ENCODE assay signal across 16 cellular contexts in the genomic region with DNA sequence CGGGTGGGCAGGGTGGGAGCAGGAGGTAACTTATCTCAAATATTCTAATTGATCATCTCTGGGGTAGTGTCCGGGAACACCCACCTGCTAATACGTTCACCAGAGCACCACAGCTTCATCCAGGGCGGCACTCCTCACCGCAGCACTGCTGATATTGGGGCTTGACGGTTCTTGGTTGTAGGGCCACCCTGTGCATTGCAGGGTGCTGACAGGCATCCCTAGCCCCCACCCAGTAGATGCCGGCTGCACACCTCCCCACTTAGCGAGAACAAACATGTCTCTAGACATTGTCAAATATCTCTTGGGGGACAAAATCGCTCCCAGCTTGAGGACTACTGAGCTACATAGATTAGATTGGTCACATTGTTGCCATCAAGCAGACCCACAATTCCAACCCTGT.
DNase-seq lines count a peak whose midpoint lies in the region; TF ChIP-seq lines count a peak whose summit lies in the region.
"Had no signal": no experiment of that assay in that cellular context is flagged by ENCODE, and none has a peak within 500 bp of the region (broad histone marks: within the 10 kb centered on the region; RNA-seq: fewer than 3 reads in every experiment).

No MANE protein-coding gene starts in this region.

- H4K8ac ChIP-seq in trophoblast cell (ENCODE audit: low read depth, low read length) (no peak overlapping the region), mesenchymal stem cell (ENCODE audit: low read length) (no peak overlapping the region)

- no peaks in the 10 kb centered on the region for H3K79me2 ChIP-seq in OCI-LY7 (ENCODE audit: insufficient read depth, low read depth, low read length)
- no peaks in the 10 kb centered on the region for H3K79me2 ChIP-seq in trophoblast cell (ENCODE audit: control insufficient read depth, insufficient read depth, low read length, poor library complexity)

- no peaks in the 10 kb centered on the region for H4K20me1 ChIP-seq in OCI-LY7 (ENCODE audit: insufficient read depth, low read length)
- H4K20me1 ChIP-seq: BLaER1 treated with 17β-estradiol and CSF1 and Interleukin-3, amounts not matched to agents 10 nM and 100 nM had no signal

- H2AFZ ChIP-seq in OCI-LY7 (ENCODE audit: low read length): 0 out of 2 replicates have a peak overlapping the region, but pooled peaks have one; percentile 21
- H2AFZ ChIP-seq in trophoblast cell (ENCODE audit: insufficient read depth, low read length, poor library complexity): no peak overlapping the region
- no peak overlapping the region for H2AFZ ChIP-seq in mesenchymal stem cell (ENCODE audit: low read depth, low read length)

- POLR2A ChIA-PET in OCI-LY7 (lab: Charles Lee): no interaction called here

- no peak overlapping the region for H4K12ac ChIP-seq in trophoblast cell (ENCODE audit: low read depth, low read length)

- no peaks in the 10 kb centered on the region for H3K36me3 ChIP-seq in OCI-LY7 (ENCODE audit: insufficient read depth, low read length)
- no peaks in the 10 kb centered on the region for H3K36me3 ChIP-seq in trophoblast cell (ENCODE audit: control insufficient read depth in 1 of 2, insufficient read depth in 2 of 2, low read length in 2 of 2)
- no peaks in the 10 kb centered on the region for H3K36me3 ChIP-seq in sigmoid colon
- H3K36me3 ChIP-seq in mesenchymal stem cell (ENCODE audit: control insufficient read depth in 1 of 2, insufficient read depth in 2 of 2, low read depth in 1 of 2, low read length in 2 of 2): no peaks in the 10 kb centered on the region
- H3K36me3 ChIP-seq: BLaER1 treated with 17β-estradiol and CSF1 and Interleukin-3, amounts not matched to agents 10 nM and 100 nM had no signal

- H3K23ac ChIP-seq in trophoblast cell (ENCODE audit: low read length) (no peak overlapping the region), mesenchymal stem cell (ENCODE audit: low read length in 2 of 2) (no peak overlapping the region)

- H4K91ac ChIP-seq in trophoblast cell (ENCODE audit: low read depth, low read length) (no peak overlapping the region), mesenchymal stem cell (ENCODE audit: low read length) (no peak overlapping the region)

- intact Hi-C loops in OCI-LY7 (cut with micrococcal nuclease; ENCODE audit: unreplicated experiment) (loop anchor here (5.0 to 10.0 kb wide), 3 partner anchors 214 to 451 kb away; no protein-coding TSS in a partner anchor), sigmoid colon (cut with DNase I) (no loop called here)

- no peak overlapping the region for H3K4me2 ChIP-seq in OCI-LY7 (ENCODE audit: low read length)
- H3K4me2 ChIP-seq in trophoblast cell (ENCODE audit: low read length): no peak overlapping the region
- no peak overlapping the region for H3K4me2 ChIP-seq in mesenchymal stem cell (ENCODE audit: low read length, poor library complexity, severe bottlenecking)
- H3K4me2 ChIP-seq: A549; BLaER1 treated with 17β-estradiol and CSF1 and Interleukin-3, amounts not matched to agents 10 nM and 100 nM had no signal

- no CpG with 5 or more reads among the region's 9 CpGs for WGBS in trophoblast cell (ENCODE audit: extremely low coverage, insufficient coverage, insufficient read length)
- 80 to 81% methylated on average over 9 of the region's 9 CpGs for WGBS in sigmoid colon, 2 donors
- WGBS in mesenchymal stem cell: 91% methylated on average over 9 of the region's 9 CpGs

- no peak overlapping the region for H3K18ac ChIP-seq in trophoblast cell (ENCODE audit: low read length)
- H3K18ac ChIP-seq in mesenchymal stem cell (ENCODE audit: low read depth in 1 of 2, low read length in 2 of 2): no peak overlapping the region

- no TSS peak for BruUV-seq in OCI-LY7 (replicated peaks; lab: Mats Ljungman, UMichigan)

- H2BK5ac ChIP-seq in trophoblast cell (ENCODE audit: low read depth, low read length, poor library complexity) (no peak overlapping the region), mesenchymal stem cell (ENCODE audit: low read depth, low read length, poor library complexity, severe bottlenecking) (no peak overlapping the region)

- peaks cover 14% of the 10 kb centered on the region for H3K4me1 ChIP-seq in OCI-LY7 (ENCODE audit: insufficient read depth, low read length, poor library complexity, severe bottlenecking)
- peaks cover 4 to 6% of the 10 kb centered on the region in 2 experiments for H3K4me1 ChIP-seq in trophoblast cell (ENCODE audit: control insufficient read depth in 1 of 2, insufficient read depth in 2 of 2, low read length in 2 of 2)
- H3K4me1 ChIP-seq in sigmoid colon: peaks cover 0 to 39% (median 30%) of the 10 kb centered on the region in 4 donors
- H3K4me1 ChIP-seq in mesenchymal stem cell (ENCODE audit: control insufficient read depth, insufficient read depth, low read depth, low read length): peaks cover 2% of the 10 kb centered on the region
- H3K4me1 ChIP-seq: A549 had no signal

- H3K9me2 ChIP-seq in OCI-LY7 (ENCODE audit: insufficient read depth, low read length): no peaks in the 10 kb centered on the region

- DNase-seq in OCI-LY7 (ENCODE audit: low spot score) (no peak), trophoblast cell (no peak), sigmoid colon (peak; percentile 27), mesenchymal stem cell (no peak), NCI-H1092 (lab: John Stamatoyannopoulos, UW) (no peak)
- DNase-seq: AML-193; Caco-2; Calu3; CD4-positive, alpha-beta T cell; CD8-positive, alpha-beta T cell; DMS79 treated with DMSO at 0.1 percent for 48 hours; GF-D8 had no signal

- H3K27ac ChIP-seq in OCI-LY7 (ENCODE audit: low read depth, low read length, poor library complexity, severe bottlenecking): no peak overlapping the region
- no peak overlapping the region for H3K27ac ChIP-seq in trophoblast cell (ENCODE audit: low read depth, low read length)
- H3K27ac ChIP-seq in sigmoid colon: no peak overlapping the region
- no peak overlapping the region for H3K27ac ChIP-seq in mesenchymal stem cell (ENCODE audit: low read length, poor library complexity, severe bottlenecking)
- H3K27ac ChIP-seq: 22Rv1; A549; BLaER1 treated with 17β-estradiol and CSF1 and Interleukin-3, amounts not matched to agents 10 nM and 100 nM; C4-2B had no signal

- no peak overlapping the region for H3K4ac ChIP-seq in trophoblast cell (ENCODE audit: low read depth, low read length)
- no peak overlapping the region for H3K4ac ChIP-seq in mesenchymal stem cell (ENCODE audit: low read depth in 1 of 2, low read length in 2 of 2)

- H3K79me1 ChIP-seq in trophoblast cell (ENCODE audit: low read length): peaks cover 4% of the 10 kb centered on the region
- H3K79me1 ChIP-seq in mesenchymal stem cell (replicated peaks; ENCODE audit: low read length, poor library complexity, severe bottlenecking): no peaks in the 10 kb centered on the region

- H3K14ac ChIP-seq in trophoblast cell (ENCODE audit: low read length) (no peak overlapping the region), mesenchymal stem cell (ENCODE audit: low read length in 2 of 2) (no peak overlapping the region)

- H2AK5ac ChIP-seq in trophoblast cell (ENCODE audit: low read length) (peak overlapping the region; percentile 72), mesenchymal stem cell (ENCODE audit: low read length, severe bottlenecking) (no peak overlapping the region)

- TF ChIP-seq CTCF in OCI-LY7 (conservative IDR thresholded peaks at IDR 0.05; ENCODE audit: low read length) (no peak), sigmoid colon (IDR thresholded peaks at IDR 0.05) (no peak)

- H3K9me3 ChIP-seq in OCI-LY7 (ENCODE audit: low read length): no peaks in the 10 kb centered on the region
- H3K9me3 ChIP-seq in trophoblast cell (ENCODE audit: insufficient read depth, low read depth, low read length): no peaks in the 10 kb centered on the region
- H3K9me3 ChIP-seq in sigmoid colon: no peaks in the 10 kb centered on the region
- H3K9me3 ChIP-seq in mesenchymal stem cell (ENCODE audit: control insufficient read depth, low read length): no peaks in the 10 kb centered on the region
- H3K9me3 ChIP-seq: A549; BLaER1 treated with 17β-estradiol and CSF1 and Interleukin-3, amounts not matched to agents 10 nM and 100 nM; Caco-2 had no signal

- no peak overlapping the region for H2BK15ac ChIP-seq in mesenchymal stem cell (ENCODE audit: low read depth, poor library complexity, severe bottlenecking)

- H2BK12ac ChIP-seq in trophoblast cell (ENCODE audit: low read length) (no peak overlapping the region), mesenchymal stem cell (ENCODE audit: low read length in 2 of 2) (no peak overlapping the region)

- CTCF ChIA-PET in OCI-LY7 (lab: Charles Lee; ENCODE audit: unreplicated experiment): no interaction called here

- H3K27me3 ChIP-seq in trophoblast cell (ENCODE audit: insufficient read depth, low read length): no peaks in the 10 kb centered on the region
- H3K27me3 ChIP-seq in sigmoid colon: no peaks in the 10 kb centered on the region
- H3K27me3 ChIP-seq in mesenchymal stem cell (ENCODE audit: control insufficient read depth in 1 of 2, insufficient read depth in 1 of 2, low read length in 2 of 2): no peaks in the 10 kb centered on the region
- H3K27me3 ChIP-seq: BLaER1 treated with 17β-estradiol and CSF1 and Interleukin-3, amounts not matched to agents 10 nM and 100 nM had no signal

- no peak overlapping the region for H3K4me3 ChIP-seq in OCI-LY7 (ENCODE audit: low read depth, low read length, poor library complexity, severe bottlenecking)
- no peak overlapping the region for H3K4me3 ChIP-seq in trophoblast cell (ENCODE audit: low read depth, low read length)
- no peak overlapping the region for H3K4me3 ChIP-seq in sigmoid colon
- no peak overlapping the region for H3K4me3 ChIP-seq in mesenchymal stem cell (ENCODE audit: insufficient read depth in 1 of 2, low read depth in 1 of 2, low read length in 2 of 2)
- H3K4me3 ChIP-seq: A549; BLaER1 treated with 17β-estradiol and CSF1 and Interleukin-3, amounts not matched to agents 10 nM and 100 nM had no signal

- H2BK120ac ChIP-seq in trophoblast cell (ENCODE audit: insufficient read depth, low read length, poor library complexity): no peak overlapping the region
- no peak overlapping the region for H2BK120ac ChIP-seq in mesenchymal stem cell (ENCODE audit: low read depth, low read length)

- no peak for TF ChIP-seq EP300 in sigmoid colon (IDR thresholded peaks at IDR 0.05)

- no peak overlapping the region for H3K9ac ChIP-seq in trophoblast cell (ENCODE audit: low read length)
- H3K9ac ChIP-seq in mesenchymal stem cell (ENCODE audit: low read length): no peak overlapping the region
- H3K9ac ChIP-seq: BLaER1 treated with 17β-estradiol and CSF1 and Interleukin-3, amounts not matched to agents 10 nM and 100 nM had no signal

- no peak for TF ChIP-seq POLR2A in sigmoid colon (IDR thresholded peaks at IDR 0.05)
